8 cellular contexts compared by ENCODE assay signal in the genomic region with DNA sequence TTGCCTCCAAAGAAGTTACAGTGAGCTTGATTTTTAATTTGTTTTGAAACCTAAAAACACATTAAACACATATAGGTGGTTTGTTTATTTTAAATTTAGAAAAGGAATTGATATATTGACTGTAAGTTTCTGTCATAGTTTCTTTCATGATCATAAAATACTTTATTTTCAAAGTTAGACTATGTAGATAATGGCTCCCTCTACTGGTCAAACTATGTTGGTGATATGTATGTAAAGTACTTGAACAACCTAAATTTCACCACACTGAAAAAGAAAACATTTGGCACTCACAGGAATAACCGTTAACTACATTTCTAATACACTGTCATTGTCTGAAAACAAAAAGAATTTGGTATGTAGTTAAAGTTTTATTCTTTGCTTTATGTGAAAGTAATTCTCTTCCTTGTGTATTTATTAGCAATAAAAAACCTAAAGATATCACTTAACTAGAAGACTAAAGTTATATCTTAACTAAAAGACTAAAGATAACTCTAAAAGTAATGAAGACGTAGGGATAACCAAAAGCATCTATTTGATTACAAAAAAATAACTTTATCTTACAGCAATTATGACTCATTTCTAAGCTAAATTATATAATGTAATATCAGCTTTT.
A peak's percentile ranks its signal among the peaks of the same experiment; 100 is the strongest.
DNase-seq lines count a peak whose midpoint lies in the region; ATAC-seq and TF ChIP-seq lines count a peak whose summit lies in the region.

No MANE protein-coding gene starts in this region.

- no peaks in the 10 kb centered on the region for H3K9me3 ChIP-seq in RWPE2 (ENCODE audit: severe bottlenecking)

- no peak overlapping the region for H3K27ac Mint-ChIP-seq in activated naive CD4-positive, alpha-beta T cell treated with anti-CD3 and anti-CD28 coated beads, Interleukin-2, amount 50 U/mL, for 72 hours

- H3K27me3 ChIP-seq in RWPE2 (ENCODE audit: insufficient read depth, poor library complexity, severe bottlenecking) = peaks cover 13% of the 10 kb centered on the region

- DNase-seq in AG04449 (ENCODE audit: low read depth, low spot score) (peak; percentile 4), KBM-7 (peak; percentile 40), RWPE2 (ENCODE audit: low spot score) (no peak), fibroblast of pulmonary artery (ENCODE audit: low read depth) (peak; percentile 58), smooth muscle cell of the brain vasculature (ENCODE audit: low read depth, low spot score) (peak; percentile 15), HuH-7.5 (ENCODE audit: low spot score) (no peak)
- no peak for DNase-seq in activated naive CD4-positive, alpha-beta T cell treated with anti-CD3 and anti-CD28 coated beads, Interleukin-2, amount 50 U/mL, for 72 hours (ENCODE audit: low spot score in 2 of 2)

- H3K27ac ChIP-seq in RWPE2 (ENCODE audit: poor library complexity, severe bottlenecking) = no peak overlapping the region

- H3K4me1 ChIP-seq in RWPE2 (ENCODE audit: insufficient read depth, poor library complexity, severe bottlenecking) = no peaks in the 10 kb centered on the region

- H3K36me3 Mint-ChIP-seq in activated naive CD4-positive, alpha-beta T cell treated with anti-CD3 and anti-CD28 coated beads, Interleukin-2, amount 50 U/mL, for 72 hours = no peaks in the 10 kb centered on the region

- peak; percentile 39 for TF ChIP-seq CTCF in AG04449 (IDR thresholded peaks at IDR 0.05; ENCODE audit: insufficient read depth, low read length, missing control alignments)
- TF ChIP-seq CTCF in RWPE2 (IDR thresholded peaks at IDR 0.05; ENCODE audit: poor library complexity, severe bottlenecking) = peak; percentile 89
- peak; percentile 70 for TF ChIP-seq CTCF in fibroblast of pulmonary artery (IDR thresholded peaks at IDR 0.05; ENCODE audit: low read length, missing control alignments)

- peaks cover 2 to 5% of the 10 kb centered on the region in 2 donors for H3K9me3 Mint-ChIP-seq in activated naive CD4-positive, alpha-beta T cell treated with anti-CD3 and anti-CD28 coated beads, Interleukin-2, amount 50 U/mL, for 72 hours

- peak; percentile 63 for ATAC-seq in GM18519 (IDR thresholded peaks at IDR 0.05; ENCODE audit: low FRiP score, unreplicated experiment)
- ATAC-seq in RWPE2 (ENCODE audit: low read depth) = 0 out of 3 replicates have a peak, but pooled peaks have one; percentile 27
- ATAC-seq in activated naive CD4-positive, alpha-beta T cell treated with anti-CD3 and anti-CD28 coated beads, Interleukin-2, amount 50 U/mL, for 72 hours = no peak

- POLR2A ChIA-PET in AG04449 (lab: Yijun Ruan, JAX) = no interaction called here

- H3K4me3 ChIP-seq in AG04449 (ENCODE audit: low read depth, low read length) (no peak overlapping the region), RWPE2 (ENCODE audit: severe bottlenecking) (no peak overlapping the region), fibroblast of pulmonary artery (replicated peaks; ENCODE audit: low read depth, low read length) (no peak overlapping the region)

- no peaks in the 10 kb centered on the region for H3K36me3 ChIP-seq in RWPE2 (ENCODE audit: low read depth)

- in situ Hi-C loops in KBM-7 (cut with MboI; ENCODE audit: low pct_unique_long_range_greater_than_20kb, low sequenced_read_pairs) = no loop called here

- CTCF ChIA-PET in AG04449 (lab: Yijun Ruan, JAX) = interaction anchor here (0.9 to 1.9 kb wide), 7 partner anchors 8 to 742 kb away, joined by 3 to 5 read pairs (median 3); no protein-coding TSS in a partner anchor

Comparison
In these comparisons a context has a peak if more than half of its experiments do, and no peak if none do; other contexts are left out.
1. DNase-seq: peak in AG04449 (single experiment), KBM-7 (single experiment), fibroblast of pulmonary artery (single experiment) and smooth muscle cell of the brain vasculature (single experiment); none in RWPE2 (single experiment), activated naive CD4-positive, alpha-beta T cell treated with anti-CD3 and anti-CD28 coated beads, Interleukin-2, amount 50 U/mL, for 72 hours (0 of 2) and HuH-7.5 (single experiment).
2. CTCF ChIP-seq: peak in every context shown above with its lines; median percentile 89 in RWPE2; 70 in fibroblast of pulmonary artery; 39 in AG04449.
3. ATAC-seq: peak in GM18519 (single experiment) and RWPE2 (single experiment); none in activated naive CD4-positive, alpha-beta T cell treated with anti-CD3 and anti-CD28 coated beads, Interleukin-2, amount 50 U/mL, for 72 hours (0 of 2).